8 cellular contexts compared by ENCODE assay signal in the genomic region with DNA sequence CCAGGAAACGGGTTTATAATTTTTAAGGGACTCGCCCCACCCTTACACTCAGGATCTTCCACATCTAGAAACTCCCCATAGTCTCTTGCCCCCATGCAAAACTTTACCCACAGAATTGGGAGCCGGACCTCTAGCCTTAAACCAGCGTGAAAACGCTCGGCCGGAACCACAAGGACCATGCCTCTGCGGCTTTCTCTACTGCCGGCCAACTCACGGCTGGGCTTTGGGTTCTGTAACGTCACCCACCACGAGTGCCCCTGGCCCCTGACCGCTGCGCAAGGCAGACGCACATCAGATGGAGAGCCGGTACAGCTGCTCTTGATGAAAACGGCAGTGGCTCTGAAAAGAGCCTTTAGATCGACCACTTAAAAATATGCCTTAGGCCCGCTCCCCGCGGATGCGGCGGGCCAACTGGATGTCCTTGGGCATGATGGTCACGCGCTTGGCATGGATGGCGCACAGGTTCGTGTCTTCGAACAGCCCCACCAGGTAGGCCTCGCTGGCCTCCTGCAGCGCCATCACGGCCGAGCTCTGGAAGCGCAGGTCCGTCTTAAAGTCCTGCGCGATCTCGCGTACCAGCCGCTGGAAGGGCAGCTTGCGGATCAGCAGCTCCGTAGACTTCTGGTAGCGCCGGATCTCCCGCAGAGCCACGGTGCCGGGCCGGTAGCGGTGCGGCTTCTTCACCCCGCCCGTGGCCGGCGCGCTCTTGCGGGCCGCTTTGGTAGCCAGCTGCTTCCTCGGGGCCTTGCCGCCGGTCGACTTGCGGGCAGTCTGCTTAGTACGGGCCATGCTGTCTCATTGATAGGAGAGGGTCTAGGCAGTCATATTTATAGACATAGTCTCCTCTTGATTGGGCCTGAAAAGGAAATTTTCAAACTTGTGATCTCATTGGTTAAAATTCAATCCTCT. TPM values are rescaled to one million over a fixed set of nuclear protein-coding genes. Genes with fewer than 3 reads are reported as not detected.
DNase-seq lines count a peak whose midpoint lies in the region; TF ChIP-seq lines count a peak whose summit lies in the region.
"Not testable (repeated sequence)": the region's sequence is repeated elsewhere in the genome, so short reads cannot be mapped to it uniquely, and the experiment has no call there.

No MANE protein-coding gene starts in this region.

- H3K36me3 Mint-ChIP-seq in activated T-helper 2 cell treated with anti-CD3 and anti-CD28 coated beads, Interferon-gamma antibody, Interleukin-2, Interleukin-4, amounts not matched to agents 10 μg/mL and 5 μg/mL and 100 μg/mL, durations not matched to agents 14 hours and 24 hours and 36 hours (ENCODE audit: low read depth), result not testable (repeated sequence)

- not testable (repeated sequence) for H3K27me3 Mint-ChIP-seq in activated T-helper 2 cell treated with anti-CD3 and anti-CD28 coated beads, Interferon-gamma antibody, Interleukin-2, Interleukin-4, amounts not matched to agents 10 μg/mL and 5 μg/mL and 100 μg/mL, durations not matched to agents 14 hours and 24 hours and 36 hours (ENCODE audit: low read depth)

- not testable (repeated sequence) for H3K9me3 Mint-ChIP-seq in activated T-helper 2 cell treated with anti-CD3 and anti-CD28 coated beads, Interferon-gamma antibody, Interleukin-2, Interleukin-4, amounts not matched to agents 10 μg/mL and 5 μg/mL and 100 μg/mL, durations not matched to agents 14 hours and 24 hours and 36 hours

- H3K27ac ChIP-seq in muscle layer of colon (ENCODE audit: low read depth, low read length), result peak overlapping the region; percentile 52

- H3K27ac Mint-ChIP-seq in activated T-helper 2 cell treated with anti-CD3 and anti-CD28 coated beads, Interferon-gamma antibody, Interleukin-2, Interleukin-4, amounts not matched to agents 10 μg/mL and 5 μg/mL and 100 μg/mL, durations not matched to agents 14 hours and 24 hours and 36 hours, result peak overlapping the region; percentile 97

- peak overlapping the region; percentile 86 for H3K4me3 Mint-ChIP-seq in activated T-helper 2 cell treated with anti-CD3 and anti-CD28 coated beads, Interferon-gamma antibody, Interleukin-2, Interleukin-4, amounts not matched to agents 10 μg/mL and 5 μg/mL and 100 μg/mL, durations not matched to agents 14 hours and 24 hours and 36 hours (ENCODE audit: low read depth)

- intact Hi-C loops in activated T-helper 2 cell treated with anti-CD3 and anti-CD28 coated beads, Interferon-gamma antibody, Interleukin-2, Interleukin-4, amounts not matched to agents 10 μg/mL and 5 μg/mL and 100 μg/mL, durations not matched to agents 14 hours and 24 hours and 36 hours (cut with micrococcal nuclease), result not testable (repeated sequence)

- TF ChIP-seq CTCF in fibroblast of mammary gland (conservative IDR thresholded peaks at IDR 0.05; ENCODE audit: control insufficient read depth, insufficient read depth, low read depth, low read length), result not testable (repeated sequence)

- not testable (repeated sequence) for H3K27me3 ChIP-seq in muscle layer of colon (ENCODE audit: control insufficient read depth in 1 of 2, insufficient read depth in 2 of 2, low read length in 2 of 2)

- peak overlapping the region; percentile 52 for H3K4me3 ChIP-seq in fibroblast of mammary gland (ENCODE audit: control insufficient read depth, low read depth, low read length)
- peak overlapping the region in 1 of 2 donors; percentile 55 for H3K4me3 ChIP-seq in muscle layer of colon (ENCODE audit: low read depth in 1 of 2, low read length in 2 of 2)

- not testable (repeated sequence) for H3K36me3 ChIP-seq in muscle layer of colon (ENCODE audit: insufficient read depth, low read length)

- H3K9ac ChIP-seq in muscle layer of colon (ENCODE audit: low read length), result not testable (repeated sequence)

- H3K4me1 ChIP-seq in muscle layer of colon (ENCODE audit: insufficient read depth, low read length), result not testable (repeated sequence)

- DNase-seq in DMS53 (lab: John Stamatoyannopoulos, UW), result peak; percentile 89
- DNase-seq in HCEC 1CT, result peak; percentile 73
- peak; percentile 91 for DNase-seq in NCI-H1105 treated with DMSO at 0.1 percent for 48 hours (lab: John Stamatoyannopoulos, UW)
- DNase-seq in SHP77 treated with DMSO at 0.1 percent for 48 hours (lab: John Stamatoyannopoulos, UW), result peak; percentile 94
- DNase-seq in activated T-helper 2 cell treated with anti-CD3 and anti-CD28 coated beads, Interferon-gamma antibody, Interleukin-2, Interleukin-4, amounts not matched to agents 10 μg/mL and 5 μg/mL and 100 μg/mL, durations not matched to agents 14 hours and 24 hours and 36 hours (ENCODE audit: low spot score), result peak; percentile 76
- peak; percentile 78 for DNase-seq in fibroblast of mammary gland (ENCODE audit: low read depth)
- peak; percentile 25 to 31 for DNase-seq in stimulated activated CD8-positive, alpha-beta memory T cell treated with anti-CD3 and anti-CD28 coated beads, Interleukin-7, amount 100 ng/mL, for 1 hour (ENCODE audit: low read depth in 2 of 2)

- not testable (repeated sequence) for H3K9me3 ChIP-seq in muscle layer of colon (ENCODE audit: low read length)

- H3K4me1 Mint-ChIP-seq in activated T-helper 2 cell treated with anti-CD3 and anti-CD28 coated beads, Interferon-gamma antibody, Interleukin-2, Interleukin-4, amounts not matched to agents 10 μg/mL and 5 μg/mL and 100 μg/mL, durations not matched to agents 14 hours and 24 hours and 36 hours (ENCODE audit: low read depth), result peaks cover 15% of the 10 kb centered on the region

RNA-seq across cellular contexts. Expression of gene FCGR1A, which starts 30.7 kb away (rescaled TPM):
- total RNA-seq in activated T-helper 2 cell treated with anti-CD3 and anti-CD28 coated beads, Interferon-gamma antibody, Interleukin-2, Interleukin-4, amounts not matched to agents 10 μg/mL and 5 μg/mL and 100 μg/mL, durations not matched to agents 14 hours and 24 hours and 36 hours, result not detected in 2 replicates

Comparison
In these comparisons a context has a peak if more than half of its experiments do, and no peak if none do; other contexts are left out.
1. DNase-seq: peak in every context shown above with its lines; median percentile 94 in SHP77 treated with DMSO at 0.1 percent for 48 hours; 91 in NCI-H1105 treated with DMSO at 0.1 percent for 48 hours; 89 in DMS53; 78 in fibroblast of mammary gland; 76 in activated T-helper 2 cell treated with anti-CD3 and anti-CD28 coated beads, Interferon-gamma antibody, Interleukin-2, Interleukin-4, amounts not matched to agents 10 μg/mL and 5 μg/mL and 100 μg/mL, durations not matched to agents 14 hours and 24 hours and 36 hours; 73 in HCEC 1CT; 28 in stimulated activated CD8-positive, alpha-beta memory T cell treated with anti-CD3 and anti-CD28 coated beads, Interleukin-7, amount 100 ng/mL, for 1 hour.